Comparison of ENCODE assay signal across 8 cellular contexts in the genomic region with DNA sequence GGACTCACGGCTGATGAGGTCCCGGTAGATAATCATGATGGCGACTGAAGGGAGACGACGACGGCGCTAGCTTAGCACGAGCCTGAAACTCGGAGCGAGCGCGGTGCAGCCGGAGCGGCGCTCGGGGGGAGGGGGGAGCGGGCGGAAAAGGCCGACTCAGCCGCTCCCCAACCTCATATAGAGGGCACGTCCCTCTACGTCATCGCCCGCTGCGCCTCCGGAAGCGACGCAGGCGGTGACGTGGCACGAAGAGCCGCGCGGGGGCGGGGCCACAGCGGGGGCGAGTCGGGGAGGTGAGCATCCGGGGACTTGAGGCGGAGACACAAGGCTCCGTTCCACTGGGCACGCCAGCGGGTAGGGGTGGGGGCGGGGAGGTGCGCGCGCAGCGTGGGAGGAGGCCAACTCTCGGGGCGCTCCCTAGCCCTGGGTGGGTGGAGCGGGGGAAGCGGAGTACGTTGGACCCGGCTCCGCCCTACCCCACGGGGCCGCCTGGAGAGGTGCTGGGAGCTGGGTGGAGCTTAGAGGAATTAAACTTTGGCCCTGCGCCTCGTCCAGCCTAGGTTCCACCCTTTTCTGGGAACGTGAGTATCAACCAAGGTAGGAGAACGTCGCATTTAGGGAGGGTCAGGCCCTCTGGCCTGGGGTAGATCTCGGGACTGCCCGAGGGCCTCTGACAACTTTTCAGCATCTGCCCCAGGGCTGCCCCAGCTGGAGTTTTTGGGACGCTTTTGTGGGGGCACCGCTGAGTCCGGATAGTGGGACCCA. TPM values are rescaled to one million over a fixed set of nuclear protein-coding genes. Genes with fewer than 3 reads are reported as not detected.
DNase-seq lines count a peak whose midpoint lies in the region; ATAC-seq, FAIRE-seq and TF ChIP-seq lines count a peak whose summit lies in the region.

A gene (minus strand): TSS at position 150 of the 765 bp plus-strand sequence. CDS start 114 bp downstream, at position 36.

- peak within 1 kb of the TSS; percentile 100 for H3K27ac ChIP-seq in left ventricle myocardium inferior (replicated peaks)
- peak within 1 kb of the TSS; percentile 98 for H3K27ac ChIP-seq in psoas muscle

- no peak for TF ChIP-seq CTCF in GM13977 (IDR thresholded peaks at IDR 0.05; ENCODE audit: extremely low read depth, insufficient read depth, missing control alignments)
- no peak for TF ChIP-seq CTCF in left ventricle myocardium inferior (IDR thresholded peaks at IDR 0.05; ENCODE audit: borderline replicate concordance)
- TF ChIP-seq CTCF in psoas muscle (IDR thresholded peaks at IDR 0.05): no peak

- no peaks in the 10 kb centered on the region for H3K27me3 Mint-ChIP-seq in T-helper 1 cell treated with Interleukin-12 subunit alpha and Interleukin-12 subunit beta and Interleukin-4 antibody, amounts not matched to agents 30 μg/mL and 1 μg/mL, for 36 hours (ENCODE audit: low read depth)

- H3K36me3 ChIP-seq in left ventricle myocardium inferior: peaks cover 59% of the 10 kb centered on the region
- peaks cover 13 to 63% of the 10 kb centered on the region in 2 donors for H3K36me3 ChIP-seq in psoas muscle (ENCODE audit: insufficient read depth in 1 of 2, low read depth in 1 of 2)

- in situ Hi-C loops in GM13977 (cut with MboI; ENCODE audit: low pct_unique_long_range_greater_than_20kb, low sequenced_read_pairs, unreplicated experiment): no loop called here

- intact Hi-C loops in left ventricle myocardium inferior (cut with micrococcal nuclease): no loop called here
- intact Hi-C loops in psoas muscle (cut with DNase I): no loop called here

- H3K4me1 Mint-ChIP-seq in T-helper 1 cell treated with Interleukin-12 subunit alpha and Interleukin-12 subunit beta and Interleukin-4 antibody, amounts not matched to agents 30 μg/mL and 1 μg/mL, for 36 hours (ENCODE audit: low read depth): peaks cover 47% of the 10 kb centered on the region

- FAIRE-seq in urothelium cell line (lab: Jason Lieb, UNC): no peak

- peaks cover 52% of the 10 kb centered on the region for H3K36me3 Mint-ChIP-seq in T-helper 1 cell treated with Interleukin-12 subunit alpha and Interleukin-12 subunit beta and Interleukin-4 antibody, amounts not matched to agents 30 μg/mL and 1 μg/mL, for 36 hours (ENCODE audit: low read depth)

- H3K4me3 ChIP-seq in left ventricle myocardium inferior: peak within 1 kb of the TSS; percentile 93
- peak within 1 kb of the TSS; percentile 80 for H3K4me3 ChIP-seq in psoas muscle

- ATAC-seq in HG02884 (IDR thresholded peaks at IDR 0.05; ENCODE audit: unreplicated experiment) (peak; percentile 84), psoas muscle (peak; percentile 84 to 87 (median 86))

- DNase-seq in GM13977 (ENCODE audit: low spot score) (peak; percentile 99), NCI-H1694 (lab: John Stamatoyannopoulos, UW) (peak; percentile 92), amygdala (lab: John Stamatoyannopoulos, UW) (peak; percentile 85 to 100 (median 98)), left ventricle myocardium inferior (peak; percentile 99), psoas muscle (peak; percentile 99), urothelium cell line (ENCODE audit: low spot score) (peak; percentile 95)

- peak within 1 kb of the TSS; percentile 99 for H3K27ac Mint-ChIP-seq in T-helper 1 cell treated with Interleukin-12 subunit alpha and Interleukin-12 subunit beta and Interleukin-4 antibody, amounts not matched to agents 30 μg/mL and 1 μg/mL, for 36 hours

- peak within 1 kb of the TSS; percentile 96 for H3K4me3 Mint-ChIP-seq in T-helper 1 cell treated with Interleukin-12 subunit alpha and Interleukin-12 subunit beta and Interleukin-4 antibody, amounts not matched to agents 30 μg/mL and 1 μg/mL, for 36 hours

- no peaks in the 10 kb centered on the region for H3K9me3 Mint-ChIP-seq in T-helper 1 cell treated with Interleukin-12 subunit alpha and Interleukin-12 subunit beta and Interleukin-4 antibody, amounts not matched to agents 30 μg/mL and 1 μg/mL, for 36 hours

- no peaks in the 10 kb centered on the region for H3K9me3 ChIP-seq in left ventricle myocardium inferior (replicated peaks)
- H3K9me3 ChIP-seq in psoas muscle: no peaks in the 10 kb centered on the region

- 0% methylated on average over 46 to 67 of the region's 67 CpGs for WGBS in psoas muscle, 3 donors

- H3K27me3 ChIP-seq in left ventricle myocardium inferior (ENCODE audit: low read depth): no peaks in the 10 kb centered on the region
- H3K27me3 ChIP-seq in psoas muscle (ENCODE audit: insufficient read depth in 3 of 3, low read length in 2 of 3): no peaks in the 10 kb centered on the region

- H3K4me1 ChIP-seq in left ventricle myocardium inferior: peaks cover 61% of the 10 kb centered on the region
- H3K4me1 ChIP-seq in psoas muscle: peaks cover 44% of the 10 kb centered on the region

RNA-seq across cellular contexts. Expression of the gene that starts here (rescaled TPM):
- total RNA-seq in left ventricle myocardium inferior: 4,332 TPM
- total RNA-seq in psoas muscle: over 10,000 TPM in 3 of 4 donors, 1,000 to 10,000 TPM in 1; 7,807 to 12,417 (median 11,452) TPM
- over 10,000 TPM; 17,732 to 19,074 (median 18,570) TPM for polyA plus RNA-seq in psoas muscle

Comparison
In these comparisons a context has a peak if more than half of its experiments do, and no peak if none do; other contexts are left out.
1. Peak in every context shown above with its lines: DNase-seq, ATAC-seq, H3K4me3 ChIP-seq and H3K27ac ChIP-seq.